13 cellular contexts compared by ENCODE assay signal in the genomic region with DNA sequence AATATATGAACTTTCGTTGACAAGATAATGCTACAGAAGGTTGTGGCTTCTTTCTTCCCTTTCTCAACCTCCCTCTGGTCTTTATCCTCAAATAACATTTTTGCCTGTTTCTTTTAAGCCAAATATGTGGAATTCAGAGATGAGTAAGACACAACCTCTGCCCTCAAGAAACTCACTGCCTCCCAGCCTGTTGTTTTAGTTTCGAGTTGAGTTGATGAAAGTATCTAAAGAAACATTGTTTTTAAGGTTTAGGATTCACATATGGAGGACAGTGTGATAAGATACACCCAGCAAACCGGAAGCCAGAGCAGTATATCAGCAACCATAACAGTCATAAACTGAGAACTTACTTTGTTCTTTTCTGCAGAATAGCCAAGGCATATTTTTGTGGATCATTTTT.
DNase-seq lines count a peak whose midpoint lies in the region; ATAC-seq, FAIRE-seq and TF ChIP-seq lines count a peak whose summit lies in the region.
"Had no signal": no experiment of that assay in that cellular context is flagged by ENCODE, and none has a peak within 500 bp of the region (broad histone marks: within the 10 kb centered on the region; RNA-seq: fewer than 3 reads in every experiment).

No MANE protein-coding gene starts in this region.

- no peaks in the 10 kb centered on the region for H4K20me1 ChIP-seq in astrocyte (ENCODE audit: insufficient read depth, low read length)

- no peaks in the 10 kb centered on the region for H3K9me3 ChIP-seq in astrocyte (ENCODE audit: insufficient read depth, low read depth, low read length)
- H3K9me3 ChIP-seq in suprapubic skin, result no peaks in the 10 kb centered on the region

- H3K27ac ChIP-seq in astrocyte (ENCODE audit: low read depth, low read length), result peak overlapping the region; percentile 21
- no peak overlapping the region for H3K27ac ChIP-seq in suprapubic skin
- H3K27ac ChIP-seq: parathyroid adenoma had no signal

- ATAC-seq in GM19351 (IDR thresholded peaks at IDR 0.05; ENCODE audit: unreplicated experiment) (no peak), HG03175 (IDR thresholded peaks at IDR 0.05; ENCODE audit: unreplicated experiment) (no peak)

- H3K27me3 ChIP-seq in astrocyte (ENCODE audit: insufficient read depth, low read length) (no peaks in the 10 kb centered on the region), suprapubic skin (no peaks in the 10 kb centered on the region)

- no peak overlapping the region for H2AFZ ChIP-seq in astrocyte (ENCODE audit: low read depth, low read length)
- H2AFZ ChIP-seq: parathyroid adenoma had no signal

- H3K4me1 Mint-ChIP-seq in astrocyte (ENCODE audit: low read depth, unreplicated experiment), result peaks cover 17% of the 10 kb centered on the region
- H3K4me1 Mint-ChIP-seq in mesothelial cell of epicardium, result peaks cover 71% of the 10 kb centered on the region

- no peaks in the 10 kb centered on the region for H3K79me2 ChIP-seq in astrocyte (ENCODE audit: insufficient read depth, low read length)
- H3K79me2 ChIP-seq: parathyroid adenoma had no signal

- no peak for TF ChIP-seq CTCF in AG09309 (IDR thresholded peaks at IDR 0.05; ENCODE audit: control insufficient read depth, insufficient read depth, low read depth, low read length, missing control alignments)
- TF ChIP-seq CTCF in astrocyte (IDR thresholded peaks at IDR 0.05; ENCODE audit: insufficient read depth, low read depth, low read length), result no peak
- TF ChIP-seq CTCF in mesothelial cell of epicardium (IDR thresholded peaks at IDR 0.05; ENCODE audit: unreplicated experiment), result no peak
- no peak for TF ChIP-seq CTCF in suprapubic skin (IDR thresholded peaks at IDR 0.05)

- peak overlapping the region; percentile 56 for H3K4me2 ChIP-seq in astrocyte (ENCODE audit: low read length)

- peaks cover 33% of the 10 kb centered on the region for H3K4me1 ChIP-seq in astrocyte (ENCODE audit: insufficient read depth, low read length)
- H3K4me1 ChIP-seq in suprapubic skin, result peaks cover 37% of the 10 kb centered on the region
- H3K4me1 ChIP-seq: parathyroid adenoma had no signal

- FAIRE-seq in astrocyte (lab: Jason Lieb, UNC), result peak; percentile 89
- FAIRE-seq: GM18507 had no signal

- WGBS in suprapubic skin, result 76% methylated on average over 3 of the region's 3 CpGs

- no peak overlapping the region for H3K27ac Mint-ChIP-seq in astrocyte (ENCODE audit: unreplicated experiment)
- peak overlapping the region; percentile 30 for H3K27ac Mint-ChIP-seq in mesothelial cell of epicardium

- H3K4me3 Mint-ChIP-seq in astrocyte (ENCODE audit: unreplicated experiment) (no peak overlapping the region), mesothelial cell of epicardium (no peak overlapping the region)

- H3K9ac ChIP-seq in astrocyte (ENCODE audit: low read length), result no peak overlapping the region
- H3K9ac ChIP-seq: parathyroid adenoma had no signal

- H3K36me3 Mint-ChIP-seq in astrocyte (ENCODE audit: low read depth, unreplicated experiment), result no peaks in the 10 kb centered on the region
- H3K36me3 Mint-ChIP-seq in mesothelial cell of epicardium, result no peaks in the 10 kb centered on the region

- H3K36me3 ChIP-seq in astrocyte (ENCODE audit: insufficient read depth, low read length) (no peaks in the 10 kb centered on the region), suprapubic skin (no peaks in the 10 kb centered on the region)

- no peak overlapping the region for H3K4me3 ChIP-seq in AG09309 (ENCODE audit: control insufficient read depth, low read depth, low read length)
- H3K4me3 ChIP-seq in astrocyte (ENCODE audit: insufficient read depth, low read depth, low read length), result no peak overlapping the region
- H3K4me3 ChIP-seq in suprapubic skin, result no peak overlapping the region

- TF ChIP-seq POLR2A in suprapubic skin (IDR thresholded peaks at IDR 0.05), result no peak

- H3K27me3 Mint-ChIP-seq in astrocyte (ENCODE audit: low read depth, unreplicated experiment) (peaks cover 5% of the 10 kb centered on the region), mesothelial cell of epicardium (ENCODE audit: low read depth) (no peaks in the 10 kb centered on the region)

- TF ChIP-seq EP300 in suprapubic skin (IDR thresholded peaks at IDR 0.05), result no peak

- DNase-seq in AG09309 (ENCODE audit: low read depth), result peak; percentile 33
- DNase-seq in HS-5 (ENCODE audit: low read depth), result peak; percentile 20
- peak; percentile 73 for DNase-seq in astrocyte (ENCODE audit: low read depth)
- DNase-seq in mesothelial cell of epicardium (ENCODE audit: low spot score in 2 of 2, unreplicated experiment in 2 of 2), result no peak
- DNase-seq in suprapubic skin (ENCODE audit: low spot score in 2 of 2), result no peak
- DNase-seq in cerebellum (ENCODE audit: low spot score), result no peak
- DNase-seq: C1 segment of cervical spinal cord; effector CD4-positive, alpha-beta T cell; NCI-H1417 treated with DMSO at 0.1 percent for 48 hours had no signal

- H3K9me3 Mint-ChIP-seq in astrocyte (ENCODE audit: unreplicated experiment) (no peaks in the 10 kb centered on the region), mesothelial cell of epicardium (no peaks in the 10 kb centered on the region)

Comparison
In these comparisons a context has a peak if more than half of its experiments do, and no peak if none do; other contexts are left out.
1. DNase-seq: peak in AG09309 (single experiment), HS-5 (single experiment) and astrocyte (single experiment); none in mesothelial cell of epicardium (0 of 2), suprapubic skin (0 of 2) and cerebellum (single experiment).